Comparison of ENCODE assay signal across 9 cellular contexts in genomic region chr19:50486823-50487515, GRCh38. TPM values are rescaled to one million over a fixed set of nuclear protein-coding genes. Genes with fewer than 3 reads are reported as not detected.
DNase-seq lines count a peak whose midpoint lies in the region; ATAC-seq and TF ChIP-seq lines count a peak whose summit lies in the region.
"Had no signal": no experiment of that assay in that cellular context is flagged by ENCODE, and none has a peak within 500 bp of the region (broad histone marks: within the 10 kb centered on the region; RNA-seq: fewer than 3 reads in every experiment).

No MANE protein-coding gene starts in this region.

- WGBS in heart right ventricle, 2 donors: 74 to 77% methylated on average over 18 of the region's 18 CpGs

- H3K9me3 ChIP-seq in DOHH2 (ENCODE audit: control insufficient read depth, insufficient read depth, low read length): peaks cover 8% of the 10 kb centered on the region; the same call in 1 of the 2 replicates
- no peaks in the 10 kb centered on the region for H3K9me3 ChIP-seq in MM.1S (replicated peaks; ENCODE audit: insufficient read depth, low read length)
- peaks cover 0 to 9% (median 0%) of the 10 kb centered on the region in 11 donors for H3K9me3 ChIP-seq in heart right ventricle

- H3F3A ChIP-seq in DOHH2 (ENCODE audit: control insufficient read depth, insufficient read depth) (peaks cover 11% of the 10 kb centered on the region), MM.1S (ENCODE audit: insufficient read depth, low read length) (no peaks in the 10 kb centered on the region)

- H3K79me2 ChIP-seq in DOHH2 (ENCODE audit: control insufficient read depth, low read length) (no peaks in the 10 kb centered on the region), MM.1S (ENCODE audit: low read length) (no peaks in the 10 kb centered on the region)

- H3K4me3 ChIP-seq in DOHH2 (ENCODE audit: low read length) (no peak overlapping the region), MM.1S (ENCODE audit: low read length) (no peak overlapping the region), heart right ventricle (no peak overlapping the region)
- H3K4me3 ChIP-seq: SJSA1 had no signal

- no peaks in the 10 kb centered on the region for H3K27me3 ChIP-seq in DOHH2 (ENCODE audit: control insufficient read depth, low read length)
- no peaks in the 10 kb centered on the region for H3K27me3 ChIP-seq in MM.1S (replicated peaks; ENCODE audit: insufficient read depth, low read length)
- H3K27me3 ChIP-seq in heart right ventricle: peaks cover 0 to 4% (median 0%) of the 10 kb centered on the region in 7 donors

- H3K4me2 ChIP-seq in DOHH2 (ENCODE audit: low read length): no peak overlapping the region; the same call in 1 of the 2 replicates
- H3K4me2 ChIP-seq in MM.1S (ENCODE audit: low read depth, low read length): no peak overlapping the region

- H3K9ac ChIP-seq in MM.1S (ENCODE audit: low read length): no peak overlapping the region

- H2AFZ ChIP-seq in MM.1S (ENCODE audit: low read length): no peak overlapping the region

- H3K27ac ChIP-seq in DOHH2 (ENCODE audit: low read depth, low read length): no peak overlapping the region
- no peak overlapping the region for H3K27ac ChIP-seq in MM.1S (ENCODE audit: low read length)
- H3K27ac ChIP-seq in heart right ventricle: no peak overlapping the region
- H3K27ac ChIP-seq: SJSA1 had no signal

- DNase-seq in MM.1S: peak; percentile 37
- peak; percentile 28 for DNase-seq in activated CD8-positive, alpha-beta memory T cell treated with anti-CD3 and anti-CD28 coated beads, Interleukin-2, amount 50 U/mL, for 24 hours (ENCODE audit: extremely low read depth)
- no peak for DNase-seq in heart right ventricle
- DNase-seq in stimulated activated CD4-positive, alpha-beta T cell treated with anti-CD3 and anti-CD28 coated beads, TNF-alpha, amount 100 ng/mL, for 24 hours (ENCODE audit: low read depth in 3 of 3): peak; percentile 35 to 66 (median 46)
- DNase-seq in GM19240 (ENCODE audit: insufficient read length, low spot score): no peak

- H3K4me1 ChIP-seq in DOHH2 (ENCODE audit: control insufficient read depth, low read length) (peaks cover 23% of the 10 kb centered on the region), MM.1S (ENCODE audit: low read length) (no peaks in the 10 kb centered on the region), heart right ventricle (peaks cover 0 to 16% (median 0%) of the 10 kb centered on the region in 9 donors)
- H3K4me1 ChIP-seq: SJSA1 had no signal

- H3K36me3 ChIP-seq in DOHH2 (ENCODE audit: control insufficient read depth, low read length) (peaks cover 24% of the 10 kb centered on the region), MM.1S (replicated peaks; ENCODE audit: insufficient read depth, low read length) (0 out of 2 replicates have a peak, but pooled peaks cover 5% of the 10 kb centered on the region), heart right ventricle (peaks cover 0 to 32% (median 0%) of the 10 kb centered on the region in 9 donors)
- H3K36me3 ChIP-seq: SJSA1 had no signal

- H4K20me1 ChIP-seq in DOHH2 (ENCODE audit: control insufficient read depth, insufficient read depth, low read depth, low read length) (no peaks in the 10 kb centered on the region), MM.1S (ENCODE audit: insufficient read depth, low read length) (no peaks in the 10 kb centered on the region)

- H3K9me2 ChIP-seq in DOHH2 (replicated peaks; ENCODE audit: control insufficient read depth, low read length): no peaks in the 10 kb centered on the region
- no peaks in the 10 kb centered on the region for H3K9me2 ChIP-seq in MM.1S (replicated peaks; ENCODE audit: insufficient read depth, low read length)

- ATAC-seq in heart right ventricle: no peak
- ATAC-seq in HG03354 (IDR thresholded peaks at IDR 0.05; ENCODE audit: poor library complexity, severe bottlenecking, unreplicated experiment): no peak
- ATAC-seq in GM18502 (IDR thresholded peaks at IDR 0.05; ENCODE audit: poor library complexity, unreplicated experiment): no peak

- peak; percentile 91 for TF ChIP-seq CTCF in DOHH2 (IDR thresholded peaks at IDR 0.05; ENCODE audit: low read depth, low read length, poor library complexity, severe bottlenecking)
- TF ChIP-seq CTCF in MM.1S (IDR thresholded peaks at IDR 0.05; ENCODE audit: low read length): peak; percentile 60
- TF ChIP-seq CTCF in heart right ventricle (IDR thresholded peaks at IDR 0.05): peak in 8 of 9 donors; percentile 29 to 53 (median 38)

- intact Hi-C loops in heart right ventricle (cut with DNase I): no loop called here

RNA-seq across cellular contexts. Expression of gene GARIN5A, which starts 10.3 kb away (rescaled TPM):
- total RNA-seq in heart right ventricle: 1 to 10 TPM; 1.2 to 4.3 (median 2.0) TPM
- polyA plus RNA-seq in heart right ventricle: 1 to 10 TPM; 1.5 to 1.8 TPM
- total RNA-seq: SJSA1 had no signal

RNA-seq across cellular contexts. Expression of gene EMC10, which starts 10.7 kb away (rescaled TPM):
- total RNA-seq in heart right ventricle: 100 to 1,000 TPM in 3 of 10 donors, 10 to 100 TPM in 7; 73.6 to 152 (median 88.9) TPM
- polyA plus RNA-seq in heart right ventricle: 100 to 1,000 TPM in 1 of 2 donors, 10 to 100 TPM in 1; 84.3 to 113 TPM

RNA-seq across cellular contexts. Expression of gene JOSD2, which starts 24.0 kb away (rescaled TPM):
- total RNA-seq in heart right ventricle: 10 to 100 TPM; 13.3 to 42.3 (median 25.2) TPM
- 10 to 100 TPM; 64.0 to 69.6 TPM for polyA plus RNA-seq in heart right ventricle

RNA-seq across cellular contexts. Expression of gene ASPDH, which starts 26.7 kb away (rescaled TPM):
- total RNA-seq in heart right ventricle: not detected
- not detected for polyA plus RNA-seq in heart right ventricle
- total RNA-seq: SJSA1 had no signal

RNA-seq across cellular contexts. Expression of gene MYBPC2, which starts 54.3 kb away (rescaled TPM):
- total RNA-seq in heart right ventricle: under 1 TPM in 2 of 10 donors, not detected in 8; 0.13 to 0.35 TPM
- polyA plus RNA-seq in heart right ventricle: under 1 TPM in 1 of 2 donors, not detected in 1; 0.01 TPM
- total RNA-seq: SJSA1 had no signal

Comparison
In these comparisons a context has a peak if more than half of its experiments do, and no peak if none do; other contexts are left out.
1. CTCF ChIP-seq: peak in every context shown above with its lines; median percentile 91 in DOHH2; 60 in MM.1S; 38 in heart right ventricle.
2. DNase-seq: peak in MM.1S (single experiment), activated CD8-positive, alpha-beta memory T cell treated with anti-CD3 and anti-CD28 coated beads, Interleukin-2, amount 50 U/mL, for 24 hours (single experiment) and stimulated activated CD4-positive, alpha-beta T cell treated with anti-CD3 and anti-CD28 coated beads, TNF-alpha, amount 100 ng/mL, for 24 hours (3 of 3); none in heart right ventricle (0 of 2) and GM19240 (single experiment).